Comparison of ENCODE assay signal across 29 cellular contexts in genomic region chr3:51802091-51802720, GRCh38. TPM values are rescaled to one million over a fixed set of nuclear protein-coding genes. Genes with fewer than 3 reads are reported as not detected.
DNase-seq lines count a peak whose midpoint lies in the region; FAIRE-seq and TF ChIP-seq lines count a peak whose summit lies in the region.
"Had no signal": no experiment of that assay in that cellular context is flagged by ENCODE, and none has a peak within 500 bp of the region (broad histone marks: within the 10 kb centered on the region; RNA-seq: fewer than 3 reads in every experiment).

No MANE protein-coding gene starts in this region.

- H3K9ac ChIP-seq in BLaER1 treated with 17β-estradiol and CSF1 and Interleukin-3, amounts not matched to agents 10 nM and 100 nM, result no peak overlapping the region
- peak overlapping the region; percentile 52 for H3K9ac ChIP-seq in HUES6 (ENCODE audit: low read length)
- no peak overlapping the region for H3K9ac ChIP-seq in neural cell (ENCODE audit: low read length)
- H3K9ac ChIP-seq: parathyroid adenoma had no signal

- no peaks in the 10 kb centered on the region for H3K79me2 ChIP-seq in neural cell (replicated peaks; ENCODE audit: insufficient read depth, low read length)
- H3K79me2 ChIP-seq: parathyroid adenoma had no signal

- H2AFZ ChIP-seq in neural cell (ENCODE audit: low read depth, low read length), result peak overlapping the region; percentile 24
- H2AFZ ChIP-seq: parathyroid adenoma had no signal

- H3K4me3 ChIP-seq in BLaER1 treated with 17β-estradiol and CSF1 and Interleukin-3, amounts not matched to agents 10 nM and 100 nM, result no peak overlapping the region
- no peak overlapping the region for H3K4me3 ChIP-seq in HUES6 (ENCODE audit: low read depth, low read length)
- H3K4me3 ChIP-seq in bronchial epithelial cell (ENCODE audit: low read depth, low read length), result no peak overlapping the region
- H3K4me3 ChIP-seq in neural cell (ENCODE audit: low read length), result no peak overlapping the region
- H3K4me3 ChIP-seq: esophagus squamous epithelium, heart right ventricle, SK-N-MC, skin epidermis, thoracic aorta, uterus had no signal

- TF ChIP-seq EP300 in neural cell (conservative IDR thresholded peaks at IDR 0.05; ENCODE audit: poor library complexity, severe bottlenecking), result no peak

- H3K4me1 ChIP-seq in BLaER1 treated with 17β-estradiol and CSF1 and Interleukin-3, amounts not matched to agents 10 nM and 100 nM, result peaks cover 24 to 50% (median 39%) of the 10 kb centered on the region in 10 experiments
- peaks cover 46% of the 10 kb centered on the region for H3K4me1 ChIP-seq in HUES6 (ENCODE audit: control insufficient read depth, insufficient read depth, low read length)
- H3K4me1 ChIP-seq: BE2C, foreskin keratinocyte, parathyroid adenoma, uterus had no signal

- TF ChIP-seq RAD21 in neural cell (conservative IDR thresholded peaks at IDR 0.05), result no peak

- FAIRE-seq in bronchial epithelial cell (lab: Jason Lieb, UNC), result peak; percentile 18
- FAIRE-seq: GM12891, H54, HTR-8/SVneo had no signal

- TF ChIP-seq CTCF in bronchial epithelial cell (IDR thresholded peaks at IDR 0.05; ENCODE audit: insufficient read depth, low read length, severe bottlenecking), result no peak
- no peak for TF ChIP-seq CTCF in neural cell (IDR thresholded peaks at IDR 0.05; ENCODE audit: poor library complexity, severe bottlenecking)

- DNase-seq in bronchial epithelial cell (ENCODE audit: low read depth) (no peak), substantia nigra (lab: John Stamatoyannopoulos, UW) (no peak), mucosa of gallbladder (ENCODE audit: low spot score) (no peak), cerebellum (ENCODE audit: low spot score) (no peak)
- DNase-seq: activated CD4-positive, CD25-positive, alpha-beta regulatory T cell; activated T-cell treated with anti-CD3 and anti-CD28 coated beads, Interleukin-2, amount 50 U/mL, for 48 hours; BE2C; esophagus squamous epithelium; foreskin keratinocyte; heart right ventricle; NCI-H1436; NCI-H2107; NCI-H510A treated with DMSO at 0.1 percent for 48 hours; PC-3; stimulated activated naive CD4-positive, alpha-beta T cell; uterus had no signal

- H3K27ac ChIP-seq in BLaER1 treated with 17β-estradiol and CSF1 and Interleukin-3, amounts not matched to agents 10 nM and 100 nM, result no peak overlapping the region
- H3K27ac ChIP-seq in HUES6 (ENCODE audit: low read depth, low read length) (no peak overlapping the region), neural cell (ENCODE audit: low read length) (no peak overlapping the region), substantia nigra (ENCODE audit: low read depth, low read length, poor library complexity, severe bottlenecking) (no peak overlapping the region)
- H3K27ac ChIP-seq: esophagus squamous epithelium, foreskin keratinocyte, heart right ventricle, parathyroid adenoma, SK-N-MC, skin epidermis, thoracic aorta, uterus had no signal

- no peaks in the 10 kb centered on the region for H3F3A ChIP-seq in neural cell (ENCODE audit: insufficient read depth, low read length, poor library complexity, severe bottlenecking)

- no peaks in the 10 kb centered on the region for H3K36me3 ChIP-seq in BLaER1 treated with 17β-estradiol and CSF1 and Interleukin-3, amounts not matched to agents 10 nM and 100 nM
- H3K36me3 ChIP-seq in HUES6 (ENCODE audit: control insufficient read depth, insufficient read depth, low read length) (no peaks in the 10 kb centered on the region), bronchial epithelial cell (ENCODE audit: control insufficient read depth, insufficient read depth, low read length) (no peaks in the 10 kb centered on the region), neural cell (ENCODE audit: insufficient read depth, low read length) (no peaks in the 10 kb centered on the region)
- H3K36me3 ChIP-seq: BE2C, esophagus squamous epithelium, heart right ventricle, thoracic aorta, uterus had no signal

- peaks cover 0 to 5% (median 0%) of the 10 kb centered on the region in 11 experiments; a peak in 3 of 22 replicates for H3K9me3 ChIP-seq in BLaER1 treated with 17β-estradiol and CSF1 and Interleukin-3, amounts not matched to agents 10 nM and 100 nM (replicated peaks in 1 of 11)
- H3K9me3 ChIP-seq in HUES6 (ENCODE audit: control insufficient read depth, insufficient read depth, low read depth, low read length) (no peaks in the 10 kb centered on the region), neural cell (ENCODE audit: low read length) (no peaks in the 10 kb centered on the region)
- H3K9me3 ChIP-seq: BE2C, esophagus squamous epithelium, heart right ventricle, thoracic aorta, uterus had no signal

- H4K20me1 ChIP-seq in BLaER1 treated with 17β-estradiol and CSF1 and Interleukin-3, amounts not matched to agents 10 nM and 100 nM, result no peaks in the 10 kb centered on the region
- no peaks in the 10 kb centered on the region for H4K20me1 ChIP-seq in neural cell (ENCODE audit: insufficient read depth)

- peak overlapping the region in 7 of 11 experiments; percentile 2 to 29 (median 23); a peak in 8 of 22 replicates for H3K4me2 ChIP-seq in BLaER1 treated with 17β-estradiol and CSF1 and Interleukin-3, amounts not matched to agents 10 nM and 100 nM
- H3K4me2 ChIP-seq in neural cell (ENCODE audit: low read length), result no peak overlapping the region

- H3K9me2 ChIP-seq in neural cell (ENCODE audit: insufficient read depth, low read length), result no peaks in the 10 kb centered on the region

- H3K27me3 ChIP-seq in BLaER1 treated with 17β-estradiol and CSF1 and Interleukin-3, amounts not matched to agents 10 nM and 100 nM, result no peaks in the 10 kb centered on the region
- H3K27me3 ChIP-seq in HUES6 (ENCODE audit: control insufficient read depth, insufficient read depth, low read length) (no peaks in the 10 kb centered on the region), bronchial epithelial cell (ENCODE audit: control insufficient read depth, insufficient read depth, low read length) (no peaks in the 10 kb centered on the region), neural cell (ENCODE audit: insufficient read depth, low read depth, low read length) (no peaks in the 10 kb centered on the region)
- H3K27me3 ChIP-seq: BE2C, foreskin keratinocyte, uterus had no signal

TF ChIP-seq in neural cell, 6 proteins besides CTCF, POLR2A, EP300 and RAD21:
- TF ChIP-seq, protein P1, sequence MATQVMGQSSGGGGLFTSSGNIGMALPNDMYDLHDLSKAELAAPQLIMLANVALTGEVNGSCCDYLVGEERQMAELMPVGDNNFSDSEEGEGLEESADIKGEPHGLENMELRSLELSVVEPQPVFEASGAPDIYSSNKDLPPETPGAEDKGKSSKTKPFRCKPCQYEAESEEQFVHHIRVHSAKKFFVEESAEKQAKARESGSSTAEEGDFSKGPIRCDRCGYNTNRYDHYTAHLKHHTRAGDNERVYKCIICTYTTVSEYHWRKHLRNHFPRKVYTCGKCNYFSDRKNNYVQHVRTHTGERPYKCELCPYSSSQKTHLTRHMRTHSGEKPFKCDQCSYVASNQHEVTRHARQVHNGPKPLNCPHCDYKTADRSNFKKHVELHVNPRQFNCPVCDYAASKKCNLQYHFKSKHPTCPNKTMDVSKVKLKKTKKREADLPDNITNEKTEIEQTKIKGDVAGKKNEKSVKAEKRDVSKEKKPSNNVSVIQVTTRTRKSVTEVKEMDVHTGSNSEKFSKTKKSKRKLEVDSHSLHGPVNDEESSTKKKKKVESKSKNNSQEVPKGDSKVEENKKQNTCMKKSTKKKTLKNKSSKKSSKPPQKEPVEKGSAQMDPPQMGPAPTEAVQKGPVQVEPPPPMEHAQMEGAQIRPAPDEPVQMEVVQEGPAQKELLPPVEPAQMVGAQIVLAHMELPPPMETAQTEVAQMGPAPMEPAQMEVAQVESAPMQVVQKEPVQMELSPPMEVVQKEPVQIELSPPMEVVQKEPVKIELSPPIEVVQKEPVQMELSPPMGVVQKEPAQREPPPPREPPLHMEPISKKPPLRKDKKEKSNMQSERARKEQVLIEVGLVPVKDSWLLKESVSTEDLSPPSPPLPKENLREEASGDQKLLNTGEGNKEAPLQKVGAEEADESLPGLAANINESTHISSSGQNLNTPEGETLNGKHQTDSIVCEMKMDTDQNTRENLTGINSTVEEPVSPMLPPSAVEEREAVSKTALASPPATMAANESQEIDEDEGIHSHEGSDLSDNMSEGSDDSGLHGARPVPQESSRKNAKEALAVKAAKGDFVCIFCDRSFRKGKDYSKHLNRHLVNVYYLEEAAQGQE (IDR thresholded peaks at IDR 0.05; ENCODE audit: borderline replicate concordance), result no peak
- TF ChIP-seq EZH2 (IDR thresholded peaks at IDR 0.05; ENCODE audit: borderline replicate concordance, insufficient read depth, low read length, poor library complexity, severe bottlenecking) (no peak), SMC3 (conservative IDR thresholded peaks at IDR 0.05; ENCODE audit: poor library complexity) (no peak), TAF1 (IDR thresholded peaks at IDR 0.05; ENCODE audit: low read depth) (no peak), MXI1 (conservative IDR thresholded peaks at IDR 0.05; ENCODE audit: poor library complexity, severe bottlenecking) (no peak), POLR2AphosphoS5 (IDR thresholded peaks at IDR 0.05) (no peak)
TF ChIP-seq in neural cell: peak in this region for 0.

RNA-seq across cellular contexts. Expression of gene IQCF6, which starts 23.2 kb away (rescaled TPM):
- not detected in 2 replicates for total RNA-seq in bronchial epithelial cell
- not detected in 2 replicates for polyA plus RNA-seq in neural cell
- polyA minus RNA-seq in neural cell, result not detected in 2 replicates
- total RNA-seq in mucosa of gallbladder, result not detected
- total RNA-seq in cerebellum, result not detected
- total RNA-seq: activated CD8-positive, alpha-beta memory T cell treated with anti-CD3 and anti-CD28 coated beads, Interleukin-2, amount 10 ng/mL, durations not matched to agents 7 days and 5 days; esophagus squamous epithelium; foreskin keratinocyte; heart right ventricle; lung microvascular endothelial cell; PC-3; T-helper 1 cell treated with Interleukin-12 subunit alpha and Interleukin-12 subunit beta and Interleukin-4 antibody, amounts not matched to agents 30 ng/mL and 1 ng/mL, for 36 hours; thoracic aorta; uterus had no signal
- polyA plus RNA-seq: foreskin keratinocyte, heart right ventricle had no signal

RNA-seq across cellular contexts. Expression of gene IQCF2, which starts 59.2 kb away (rescaled TPM):
- total RNA-seq in bronchial epithelial cell (not detected in 2 replicates), mucosa of gallbladder (not detected), cerebellum (not detected)
- not detected in 2 replicates for polyA plus RNA-seq in neural cell
- not detected in 2 replicates for polyA minus RNA-seq in neural cell
- total RNA-seq: activated CD8-positive, alpha-beta memory T cell treated with anti-CD3 and anti-CD28 coated beads, Interleukin-2, amount 10 ng/mL, durations not matched to agents 7 days and 5 days; esophagus squamous epithelium; foreskin keratinocyte; heart right ventricle; lung microvascular endothelial cell; PC-3; T-helper 1 cell treated with Interleukin-12 subunit alpha and Interleukin-12 subunit beta and Interleukin-4 antibody, amounts not matched to agents 30 ng/mL and 1 ng/mL, for 36 hours; thoracic aorta; uterus had no signal
- polyA plus RNA-seq: foreskin keratinocyte, heart right ventricle had no signal
